20 cellular contexts compared by ENCODE assay signal in genomic region chr10:64261092-64261491, GRCh38.
A peak's percentile ranks its signal among the peaks of the same experiment; 100 is the strongest.
DNase-seq lines count a peak whose midpoint lies in the region; ATAC-seq and TF ChIP-seq lines count a peak whose summit lies in the region.
"Had no signal": no experiment of that assay in that cellular context is flagged by ENCODE, and none has a peak within 500 bp of the region (broad histone marks: within the 10 kb centered on the region; RNA-seq: fewer than 3 reads in every experiment).

No MANE protein-coding gene starts in this region.

- no peaks in the 10 kb centered on the region for H3K79me2 ChIP-seq in PC-3 (ENCODE audit: low read length)

- DNase-seq in PC-3 (no peak), NCI-H187 (lab: John Stamatoyannopoulos, UW) (no peak), AG08395 (ENCODE audit: low spot score) (no peak)
- DNase-seq in stimulated activated CD4-positive, alpha-beta T cell treated with anti-CD3 and anti-CD28 coated beads, Interleukin-12 subunit alpha, Interleukin-12 subunit beta, amount 100 ng/mL, for 4 hours = no peak
- DNase-seq in stimulated activated CD4-positive, alpha-beta T cell treated with anti-CD3 and anti-CD28 coated beads, Interleukin-2, amount 100 ng/mL, for 48 hours = no peak
- DNase-seq: amygdala; colonic mucosa; esophagus squamous epithelium; left ventricle myocardium superior; NCI-H2171 treated with DMSO at 0.1 percent for 48 hours; NK-92 treated with Interleukin-12 subunit alpha and Interleukin-12 subunit beta, amount 100 ng/mL, for 24 hours; retina; SHP77 treated with DMSO at 0.1 percent for 48 hours; stimulated activated CD4-positive, alpha-beta T cell treated with anti-CD3 and anti-CD28 coated beads, Interleukin-4, amount 100 ng/mL, for 1 hour; T-helper 9 cell had no signal

- no peak overlapping the region for H3K27ac ChIP-seq in PC-3 (ENCODE audit: low read length)
- H3K27ac ChIP-seq: colonic mucosa, esophagus squamous epithelium had no signal

- no peaks in the 10 kb centered on the region for H4K20me1 ChIP-seq in PC-3 (ENCODE audit: low read length)

- H3K27me3 ChIP-seq in PC-3 (ENCODE audit: low read length) = no peaks in the 10 kb centered on the region
- H3K27me3 ChIP-seq: colonic mucosa, esophagus squamous epithelium had no signal

- no peaks in the 10 kb centered on the region for H3K9me2 ChIP-seq in PC-3 (replicated peaks; ENCODE audit: low read length)

- BruUV-seq in PC-3 (replicated peaks; lab: Mats Ljungman, UMichigan) = no TSS peak

- H3K4me2 ChIP-seq in PC-3 (ENCODE audit: low read length) = no peak overlapping the region

- intact Hi-C loops in PC-3 (cut with micrococcal nuclease) = no loop called here

- H3K9ac ChIP-seq in PC-3 (ENCODE audit: low read length) = no peak overlapping the region

- H3K9me3 ChIP-seq in PC-3 (ENCODE audit: low read length) = no peaks in the 10 kb centered on the region
- H3K9me3 ChIP-seq: colonic mucosa had no signal

- no peaks in the 10 kb centered on the region for H3K36me3 ChIP-seq in PC-3 (ENCODE audit: low read depth, low read length)
- H3K36me3 ChIP-seq: colonic mucosa, esophagus squamous epithelium had no signal

- no peak for TF ChIP-seq CTCF in PC-3 (conservative IDR thresholded peaks at IDR 0.05; ENCODE audit: low read depth, low read length)

- H3K4me3 ChIP-seq in PC-3 (ENCODE audit: low read length) = no peak overlapping the region
- H3K4me3 ChIP-seq: colonic mucosa, esophagus squamous epithelium had no signal

- H3K4me1 ChIP-seq in PC-3 (ENCODE audit: insufficient read depth, low read length) = no peaks in the 10 kb centered on the region
- H3K4me1 ChIP-seq: colonic mucosa, esophagus squamous epithelium had no signal

- POLR2A ChIA-PET in PC-3 (lab: Charles Lee; ENCODE audit: unreplicated experiment) = no interaction called here

- no peaks in the 10 kb centered on the region for H3F3A ChIP-seq in PC-3 (ENCODE audit: low read length, unreplicated experiment)

- CTCF ChIA-PET in PC-3 (lab: Charles Lee) = no interaction called here

- 0 out of 2 replicates have a peak overlapping the region, but pooled peaks have one; percentile 23 for H2AFZ ChIP-seq in PC-3 (ENCODE audit: low read length)

- ATAC-seq in GM18520 (IDR thresholded peaks at IDR 0.05; ENCODE audit: unreplicated experiment) (peak; percentile 63), GM21423 (IDR thresholded peaks at IDR 0.05; ENCODE audit: unreplicated experiment) (peak; percentile 83), HG02943 (IDR thresholded peaks at IDR 0.05; ENCODE audit: low read depth, unreplicated experiment) (peak; percentile 82), PC-3 (no peak)
- ATAC-seq: HCT116; left ventricle myocardium superior; stimulated activated effector memory CD8-positive, alpha-beta T cell treated with anti-CD3 and anti-CD28 coated beads, Interleukin-12 subunit alpha, Interleukin-12 subunit beta, amount 100 ng/mL, for 72 hours had no signal
